In the genomic region with DNA sequence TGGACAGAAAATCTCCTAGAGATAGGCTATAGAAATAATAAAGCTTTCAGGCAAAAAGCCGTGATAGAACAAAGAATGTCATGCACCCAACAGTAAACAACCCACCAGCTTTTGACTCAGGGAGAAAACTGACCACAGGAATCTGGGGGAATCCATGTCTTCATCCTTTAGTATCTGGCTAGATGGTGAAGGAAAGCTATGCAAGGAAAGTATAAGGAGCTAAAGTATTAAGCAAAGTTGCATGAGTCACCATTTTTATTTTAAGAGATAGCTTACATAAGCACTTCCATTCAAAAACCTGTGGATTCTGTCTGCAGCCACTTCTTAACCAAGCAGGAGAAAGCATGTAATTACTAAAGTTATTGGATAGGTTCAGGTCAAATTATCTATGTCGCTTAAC, we compare ENCODE assay signal across 1 cellular context.
TF ChIP-seq lines count a peak whose summit lies in the region.

No MANE protein-coding gene starts in this region.

TF ChIP-seq in GM23338, 12 proteins besides CTCF, POLR2A, EP300 and RAD21 (continued from another document):
- TF ChIP-seq, protein P1, sequence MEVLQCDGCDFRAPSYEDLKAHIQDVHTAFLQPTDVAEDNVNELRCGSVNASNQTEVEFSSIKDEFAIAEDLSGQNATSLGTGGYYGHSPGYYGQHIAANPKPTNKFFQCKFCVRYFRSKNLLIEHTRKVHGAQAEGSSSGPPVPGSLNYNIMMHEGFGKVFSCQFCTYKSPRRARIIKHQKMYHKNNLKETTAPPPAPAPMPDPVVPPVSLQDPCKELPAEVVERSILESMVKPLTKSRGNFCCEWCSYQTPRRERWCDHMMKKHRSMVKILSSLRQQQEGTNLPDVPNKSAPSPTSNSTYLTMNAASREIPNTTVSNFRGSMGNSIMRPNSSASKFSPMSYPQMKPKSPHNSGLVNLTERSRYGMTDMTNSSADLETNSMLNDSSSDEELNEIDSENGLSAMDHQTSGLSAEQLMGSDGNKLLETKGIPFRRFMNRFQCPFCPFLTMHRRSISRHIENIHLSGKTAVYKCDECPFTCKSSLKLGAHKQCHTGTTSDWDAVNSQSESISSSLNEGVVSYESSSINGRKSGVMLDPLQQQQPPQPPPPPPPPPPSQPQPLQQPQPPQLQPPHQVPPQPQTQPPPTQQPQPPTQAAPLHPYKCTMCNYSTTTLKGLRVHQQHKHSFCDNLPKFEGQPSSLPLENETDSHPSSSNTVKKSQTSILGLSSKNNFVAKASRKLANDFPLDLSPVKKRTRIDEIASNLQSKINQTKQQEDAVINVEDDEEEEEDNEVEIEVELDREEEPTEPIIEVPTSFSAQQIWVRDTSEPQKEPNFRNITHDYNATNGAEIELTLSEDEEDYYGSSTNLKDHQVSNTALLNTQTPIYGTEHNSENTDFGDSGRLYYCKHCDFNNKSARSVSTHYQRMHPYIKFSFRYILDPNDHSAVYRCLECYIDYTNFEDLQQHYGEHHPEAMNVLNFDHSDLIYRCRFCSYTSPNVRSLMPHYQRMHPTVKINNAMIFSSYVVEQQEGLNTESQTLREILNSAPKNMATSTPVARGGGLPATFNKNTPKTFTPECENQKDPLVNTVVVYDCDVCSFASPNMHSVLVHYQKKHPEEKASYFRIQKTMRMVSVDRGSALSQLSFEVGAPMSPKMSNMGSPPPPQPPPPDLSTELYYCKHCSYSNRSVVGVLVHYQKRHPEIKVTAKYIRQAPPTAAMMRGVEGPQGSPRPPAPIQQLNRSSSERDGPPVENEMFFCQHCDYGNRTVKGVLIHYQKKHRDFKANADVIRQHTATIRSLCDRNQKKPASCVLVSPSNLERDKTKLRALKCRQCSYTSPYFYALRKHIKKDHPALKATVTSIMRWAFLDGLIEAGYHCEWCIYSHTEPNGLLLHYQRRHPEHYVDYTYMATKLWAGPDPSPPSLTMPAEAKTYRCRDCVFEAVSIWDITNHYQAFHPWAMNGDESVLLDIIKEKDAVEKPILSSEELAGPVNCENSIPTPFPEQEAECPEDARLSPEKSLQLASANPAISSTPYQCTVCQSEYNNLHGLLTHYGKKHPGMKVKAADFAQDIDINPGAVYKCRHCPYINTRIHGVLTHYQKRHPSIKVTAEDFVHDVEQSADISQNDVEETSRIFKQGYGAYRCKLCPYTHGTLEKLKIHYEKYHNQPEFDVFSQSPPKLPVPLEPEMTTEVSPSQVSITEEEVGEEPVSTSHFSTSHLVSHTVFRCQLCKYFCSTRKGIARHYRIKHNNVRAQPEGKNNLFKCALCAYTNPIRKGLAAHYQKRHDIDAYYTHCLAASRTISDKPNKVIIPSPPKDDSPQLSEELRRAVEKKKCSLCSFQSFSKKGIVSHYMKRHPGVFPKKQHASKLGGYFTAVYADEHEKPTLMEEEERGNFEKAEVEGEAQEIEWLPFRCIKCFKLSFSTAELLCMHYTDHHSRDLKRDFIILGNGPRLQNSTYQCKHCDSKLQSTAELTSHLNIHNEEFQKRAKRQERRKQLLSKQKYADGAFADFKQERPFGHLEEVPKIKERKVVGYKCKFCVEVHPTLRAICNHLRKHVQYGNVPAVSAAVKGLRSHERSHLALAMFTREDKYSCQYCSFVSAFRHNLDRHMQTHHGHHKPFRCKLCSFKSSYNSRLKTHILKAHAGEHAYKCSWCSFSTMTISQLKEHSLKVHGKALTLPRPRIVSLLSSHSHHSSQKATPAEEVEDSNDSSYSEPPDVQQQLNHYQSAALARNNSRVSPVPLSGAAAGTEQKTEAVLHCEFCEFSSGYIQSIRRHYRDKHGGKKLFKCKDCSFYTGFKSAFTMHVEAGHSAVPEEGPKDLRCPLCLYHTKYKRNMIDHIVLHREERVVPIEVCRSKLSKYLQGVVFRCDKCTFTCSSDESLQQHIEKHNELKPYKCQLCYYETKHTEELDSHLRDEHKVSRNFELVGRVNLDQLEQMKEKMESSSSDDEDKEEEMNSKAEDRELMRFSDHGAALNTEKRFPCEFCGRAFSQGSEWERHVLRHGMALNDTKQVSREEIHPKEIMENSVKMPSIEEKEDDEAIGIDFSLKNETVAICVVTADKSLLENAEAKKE (CRISPR knock-in tag; IDR thresholded peaks at IDR 0.05) = no peak
- TF ChIP-seq STAT1 (IDR thresholded peaks at IDR 0.05; ENCODE audit: unreplicated experiment) (no peak), NANOG (IDR thresholded peaks at IDR 0.05; ENCODE audit: borderline replicate concordance) (no peak), POLR2AphosphoS5 (IDR thresholded peaks at IDR 0.05; ENCODE audit: low read depth) (no peak)
- TF ChIP-seq, protein P2, sequence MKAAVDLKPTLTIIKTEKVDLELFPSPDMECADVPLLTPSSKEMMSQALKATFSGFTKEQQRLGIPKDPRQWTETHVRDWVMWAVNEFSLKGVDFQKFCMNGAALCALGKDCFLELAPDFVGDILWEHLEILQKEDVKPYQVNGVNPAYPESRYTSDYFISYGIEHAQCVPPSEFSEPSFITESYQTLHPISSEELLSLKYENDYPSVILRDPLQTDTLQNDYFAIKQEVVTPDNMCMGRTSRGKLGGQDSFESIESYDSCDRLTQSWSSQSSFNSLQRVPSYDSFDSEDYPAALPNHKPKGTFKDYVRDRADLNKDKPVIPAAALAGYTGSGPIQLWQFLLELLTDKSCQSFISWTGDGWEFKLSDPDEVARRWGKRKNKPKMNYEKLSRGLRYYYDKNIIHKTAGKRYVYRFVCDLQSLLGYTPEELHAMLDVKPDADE (IDR thresholded peaks at IDR 0.05) = no peak
- TF ChIP-seq, protein P3, sequence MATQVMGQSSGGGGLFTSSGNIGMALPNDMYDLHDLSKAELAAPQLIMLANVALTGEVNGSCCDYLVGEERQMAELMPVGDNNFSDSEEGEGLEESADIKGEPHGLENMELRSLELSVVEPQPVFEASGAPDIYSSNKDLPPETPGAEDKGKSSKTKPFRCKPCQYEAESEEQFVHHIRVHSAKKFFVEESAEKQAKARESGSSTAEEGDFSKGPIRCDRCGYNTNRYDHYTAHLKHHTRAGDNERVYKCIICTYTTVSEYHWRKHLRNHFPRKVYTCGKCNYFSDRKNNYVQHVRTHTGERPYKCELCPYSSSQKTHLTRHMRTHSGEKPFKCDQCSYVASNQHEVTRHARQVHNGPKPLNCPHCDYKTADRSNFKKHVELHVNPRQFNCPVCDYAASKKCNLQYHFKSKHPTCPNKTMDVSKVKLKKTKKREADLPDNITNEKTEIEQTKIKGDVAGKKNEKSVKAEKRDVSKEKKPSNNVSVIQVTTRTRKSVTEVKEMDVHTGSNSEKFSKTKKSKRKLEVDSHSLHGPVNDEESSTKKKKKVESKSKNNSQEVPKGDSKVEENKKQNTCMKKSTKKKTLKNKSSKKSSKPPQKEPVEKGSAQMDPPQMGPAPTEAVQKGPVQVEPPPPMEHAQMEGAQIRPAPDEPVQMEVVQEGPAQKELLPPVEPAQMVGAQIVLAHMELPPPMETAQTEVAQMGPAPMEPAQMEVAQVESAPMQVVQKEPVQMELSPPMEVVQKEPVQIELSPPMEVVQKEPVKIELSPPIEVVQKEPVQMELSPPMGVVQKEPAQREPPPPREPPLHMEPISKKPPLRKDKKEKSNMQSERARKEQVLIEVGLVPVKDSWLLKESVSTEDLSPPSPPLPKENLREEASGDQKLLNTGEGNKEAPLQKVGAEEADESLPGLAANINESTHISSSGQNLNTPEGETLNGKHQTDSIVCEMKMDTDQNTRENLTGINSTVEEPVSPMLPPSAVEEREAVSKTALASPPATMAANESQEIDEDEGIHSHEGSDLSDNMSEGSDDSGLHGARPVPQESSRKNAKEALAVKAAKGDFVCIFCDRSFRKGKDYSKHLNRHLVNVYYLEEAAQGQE (IDR thresholded peaks at IDR 0.05; ENCODE audit: unreplicated experiment) = no peak
